ENCODE assay signal across 11 cellular contexts in genomic region chr4:60155088-60155487, GRCh38.
"Had no signal": no experiment of that assay in that cellular context is flagged by ENCODE, and none has a peak within 500 bp of the region (broad histone marks: within the 10 kb centered on the region; RNA-seq: fewer than 3 reads in every experiment).

No MANE protein-coding gene starts in this region.

- H3K4me1 Mint-ChIP-seq: GM23338, H9 had no signal

- H3K27ac Mint-ChIP-seq: GM23338, H9, HFFc6 had no signal

- H3K4me2 ChIP-seq: GM23338 had no signal

- H3K9ac ChIP-seq: GM23248 had no signal

- H3K36me3 ChIP-seq: HAP-1 had no signal

- FAIRE-seq: H1, H54 had no signal

- H3K4me3 ChIP-seq: GM23248, GM23338, HAP-1 had no signal

- H3K27ac ChIP-seq: GM23248 had no signal

- H3K4me3 Mint-ChIP-seq: GM23338, H9, HFFc6 had no signal

- DNase-seq: GM23248, GOT3, H7, H9, HCEC 1CT, HFFc6 had no signal

- ATAC-seq: GM23338, HCT116 had no signal

- H3K9me3 ChIP-seq: HAP-1 had no signal

- H3K4me1 ChIP-seq: HAP-1 had no signal

- H2AFZ ChIP-seq: GM23248, GM23338 had no signal
